20 cellular contexts compared by ENCODE assay signal in genomic region chr4:41161355-41161754, GRCh38. TPM values are rescaled to one million over a fixed set of nuclear protein-coding genes. Genes with fewer than 3 reads are reported as not detected.
A peak's percentile ranks its signal among the peaks of the same experiment; 100 is the strongest.
DNase-seq lines count a peak whose midpoint lies in the region; FAIRE-seq and TF ChIP-seq lines count a peak whose summit lies in the region.
"Had no signal": no experiment of that assay in that cellular context is flagged by ENCODE, and none has a peak within 500 bp of the region (broad histone marks: within the 10 kb centered on the region; RNA-seq: fewer than 3 reads in every experiment).

No MANE protein-coding gene starts in this region.

- FAIRE-seq in astrocyte (lab: Jason Lieb, UNC) (no peak), keratinocyte (lab: Jason Lieb, UNC) (no peak)
- FAIRE-seq: GM12878, GM19239 had no signal

- peaks cover 24% of the 10 kb centered on the region for H3F3A ChIP-seq in smooth muscle cell (ENCODE audit: low read depth)

- H3K27me3 Mint-ChIP-seq in MCF 10A (ENCODE audit: insufficient read depth, unreplicated experiment) (no peaks in the 10 kb centered on the region), astrocyte (ENCODE audit: low read depth, unreplicated experiment) (no peaks in the 10 kb centered on the region)

- peaks cover 55% of the 10 kb centered on the region for H3K4me1 Mint-ChIP-seq in MCF 10A (ENCODE audit: insufficient read depth, unreplicated experiment)
- H3K4me1 Mint-ChIP-seq in astrocyte (ENCODE audit: low read depth, unreplicated experiment): peaks cover 60% of the 10 kb centered on the region
- H3K4me1 Mint-ChIP-seq: CD4-positive, CD25-positive, alpha-beta regulatory T cell had no signal

- POLR2A ChIA-PET in MCF 10A (lab: Yijun Ruan, JAX): interaction anchor here (0.7 to 11.3 kb wide), 11 partner anchors 12 to 168 kb away, joined by 3 to 163 read pairs (median 46); partner anchors contain the start of gene APBB2

- CTCF ChIA-PET in MCF 10A (lab: Yijun Ruan, JAX): interaction anchor here (0.6 to 2.1 kb wide), 11 partner anchors 13 to 237 kb away, joined by 3 to 13 read pairs (median 4); no protein-coding TSS in a partner anchor

- H2AFZ ChIP-seq in astrocyte (ENCODE audit: low read depth, low read length): no peak overlapping the region
- H2AFZ ChIP-seq in keratinocyte (ENCODE audit: control insufficient read depth, low read length): no peak overlapping the region
- H2AFZ ChIP-seq in smooth muscle cell (ENCODE audit: low read depth): no peak overlapping the region

- H3K4me2 ChIP-seq in astrocyte (ENCODE audit: low read length): peak overlapping the region; percentile 66
- H3K4me2 ChIP-seq in keratinocyte (ENCODE audit: control insufficient read depth, extremely low read depth, insufficient read depth, low read depth, low read length): peak overlapping the region; percentile 45
- H3K4me2 ChIP-seq in smooth muscle cell: peak overlapping the region; percentile 34

- intact Hi-C loops in MCF 10A (cut with micrococcal nuclease): loop anchor here (2.0 kb wide), 2 partner anchors 15 to 19 kb away; no protein-coding TSS in a partner anchor
- intact Hi-C loops in breast epithelium (cut with DNase I; ENCODE audit: low total_unique reads): no loop called here

- dilution Hi-C loops in keratinocyte (cut with MboI; ENCODE audit: extremely low pct_ligation_motif_present, low sequenced_read_pairs): no loop called here

- H3K9me3 Mint-ChIP-seq in MCF 10A (ENCODE audit: unreplicated experiment): peaks cover 7% of the 10 kb centered on the region
- peaks cover 4% of the 10 kb centered on the region for H3K9me3 Mint-ChIP-seq in astrocyte (ENCODE audit: unreplicated experiment)

- H3K27ac ChIP-seq in breast epithelium: no peak overlapping the region
- peak overlapping the region; percentile 82 for H3K27ac ChIP-seq in astrocyte (ENCODE audit: low read depth, low read length)
- H3K27ac ChIP-seq in keratinocyte (ENCODE audit: control insufficient read depth, insufficient read depth, low read length): peak overlapping the region; percentile 71
- H3K27ac ChIP-seq in smooth muscle cell (ENCODE audit: low read depth): peak overlapping the region; percentile 99

- H3K79me2 ChIP-seq in astrocyte (ENCODE audit: insufficient read depth, low read length) (peaks cover 75% of the 10 kb centered on the region), keratinocyte (ENCODE audit: control insufficient read depth, insufficient read depth, low read length) (peaks cover 53% of the 10 kb centered on the region), smooth muscle cell (ENCODE audit: low read depth) (peaks cover 76% of the 10 kb centered on the region)

- no peaks in the 10 kb centered on the region for H3K9me1 ChIP-seq in keratinocyte (ENCODE audit: control insufficient read depth, extremely low read depth, insufficient read depth, low read length)

- H3K9ac ChIP-seq in astrocyte (ENCODE audit: low read length) (peak overlapping the region; percentile 52), keratinocyte (ENCODE audit: control insufficient read depth, extremely low read depth, insufficient read depth, low read length) (peak overlapping the region; percentile 33), smooth muscle cell (ENCODE audit: low read depth) (no peak overlapping the region)

- H4K20me1 ChIP-seq in astrocyte (ENCODE audit: insufficient read depth, low read length) (peaks cover 10% of the 10 kb centered on the region), keratinocyte (ENCODE audit: control insufficient read depth, extremely low read depth, insufficient read depth, low read length) (no peaks in the 10 kb centered on the region), smooth muscle cell (ENCODE audit: low read depth) (peaks cover 15% of the 10 kb centered on the region)

- DNase-seq in MCF 10A (ENCODE audit: unreplicated experiment): no peak
- DNase-seq in breast epithelium (ENCODE audit: low spot score in 2 of 2): no peak
- DNase-seq in astrocyte (ENCODE audit: low read depth): no peak
- no peak for DNase-seq in keratinocyte (ENCODE audit: low read depth, low spot score)
- DNase-seq in smooth muscle cell (lab: John Stamatoyannopoulos, UW; ENCODE audit: unreplicated experiment): no peak
- DNase-seq in activated CD4-positive, CD25-positive, alpha-beta regulatory T cell (lab: John Stamatoyannopoulos, UW): no peak
- no peak for DNase-seq in NCI-H2196 treated with DMSO at 0.1 percent for 48 hours (lab: John Stamatoyannopoulos, UW; ENCODE audit: unreplicated experiment)
- no peak for DNase-seq in LoVo (ENCODE audit: low spot score)
- DNase-seq: 8988T; BE2C; CD4-positive, CD25-positive, alpha-beta regulatory T cell; GOT3; KBM-7; MV-4-11; NCI-H1694 treated with DMSO at 0.1 percent for 48 hours; NCI-H345; NCI-H524 treated with DMSO at 0.1 percent for 48 hours had no signal

- TF ChIP-seq POLR2A in breast epithelium (IDR thresholded peaks at IDR 0.05): no peak

- H3K27me3 ChIP-seq in breast epithelium (no peaks in the 10 kb centered on the region), astrocyte (ENCODE audit: insufficient read depth, low read length) (no peaks in the 10 kb centered on the region), keratinocyte (ENCODE audit: control insufficient read depth, extremely low read depth, insufficient read depth, low read length) (no peaks in the 10 kb centered on the region), smooth muscle cell (ENCODE audit: low read depth) (no peaks in the 10 kb centered on the region)
- H3K27me3 ChIP-seq: BE2C, SJSA1 had no signal

- no peak overlapping the region for H3K4me3 ChIP-seq in breast epithelium
- H3K4me3 ChIP-seq in astrocyte (ENCODE audit: insufficient read depth, low read depth, low read length): no peak overlapping the region
- peak overlapping the region in 1 of 3 experiments; percentile 9 for H3K4me3 ChIP-seq in keratinocyte (ENCODE audit: control insufficient read depth in 2 of 3, extremely low read depth in 1 of 3, insufficient read depth in 2 of 3, low read depth in 1 of 3, low read length in 3 of 3)
- no peak overlapping the region for H3K4me3 ChIP-seq in smooth muscle cell
- H3K4me3 ChIP-seq: GM12878, SJSA1 had no signal

- no peaks in the 10 kb centered on the region for H3K36me3 ChIP-seq in breast epithelium
- H3K36me3 ChIP-seq in astrocyte (ENCODE audit: insufficient read depth, low read length): no peaks in the 10 kb centered on the region
- peaks cover 0 to 7% of the 10 kb centered on the region in 2 experiments for H3K36me3 ChIP-seq in keratinocyte (ENCODE audit: control insufficient read depth in 2 of 2, extremely low read depth in 1 of 2, insufficient read depth in 2 of 2, low read length in 2 of 2)
- no peaks in the 10 kb centered on the region for H3K36me3 ChIP-seq in smooth muscle cell (ENCODE audit: low read depth)
- H3K36me3 ChIP-seq: BE2C, SJSA1 had no signal

- H3K27ac Mint-ChIP-seq in MCF 10A (ENCODE audit: low read depth, unreplicated experiment): peak overlapping the region; percentile 94
- H3K27ac Mint-ChIP-seq in astrocyte (ENCODE audit: unreplicated experiment): peak overlapping the region; percentile 99
- H3K27ac Mint-ChIP-seq: CD4-positive, CD25-positive, alpha-beta regulatory T cell had no signal

- H3K9me3 ChIP-seq in breast epithelium (no peaks in the 10 kb centered on the region), astrocyte (ENCODE audit: insufficient read depth, low read depth, low read length) (no peaks in the 10 kb centered on the region), keratinocyte (ENCODE audit: control insufficient read depth, low read depth, low read length) (no peaks in the 10 kb centered on the region), smooth muscle cell (replicated peaks; ENCODE audit: low read depth) (no peaks in the 10 kb centered on the region)
- H3K9me3 ChIP-seq: BE2C, SJSA1 had no signal

- TF ChIP-seq CTCF in MCF 10A (IDR thresholded peaks at IDR 0.05; ENCODE audit: unreplicated experiment) (no peak), breast epithelium (IDR thresholded peaks at IDR 0.05) (no peak), astrocyte (IDR thresholded peaks at IDR 0.05; ENCODE audit: insufficient read depth, low read depth, low read length) (no peak), keratinocyte (optimal IDR thresholded peaks at IDR 0.05 in 1 of 3, IDR thresholded peaks at IDR 0.05 in 1 of 3, conservative IDR thresholded peaks at IDR 0.05 in 1 of 3; ENCODE audit: extremely low read depth in 1 of 3, insufficient read depth in 2 of 3, low read length in 3 of 3) (no peak), smooth muscle cell (IDR thresholded peaks at IDR 0.05; ENCODE audit: borderline replicate concordance, insufficient read depth, poor library complexity, severe bottlenecking) (no peak)

- H3K4me1 ChIP-seq in breast epithelium: no peaks in the 10 kb centered on the region
- H3K4me1 ChIP-seq in astrocyte (ENCODE audit: insufficient read depth, low read length): peaks cover 41% of the 10 kb centered on the region
- peaks cover 61% of the 10 kb centered on the region for H3K4me1 ChIP-seq in keratinocyte (ENCODE audit: control insufficient read depth, extremely low read depth, insufficient read depth, low read length)
- H3K4me1 ChIP-seq in smooth muscle cell (ENCODE audit: low read depth): no peaks in the 10 kb centered on the region
- H3K4me1 ChIP-seq: BE2C had no signal

- H3K4me3 Mint-ChIP-seq in MCF 10A (ENCODE audit: unreplicated experiment) (no peak overlapping the region), astrocyte (ENCODE audit: unreplicated experiment) (no peak overlapping the region)
- H3K4me3 Mint-ChIP-seq: CD4-positive, CD25-positive, alpha-beta regulatory T cell had no signal

- BruUV-seq in MCF 10A (replicated peaks; lab: Mats Ljungman, UMichigan): no TSS peak

- H3K36me3 Mint-ChIP-seq in MCF 10A (ENCODE audit: insufficient read depth, unreplicated experiment) (peaks cover 52% of the 10 kb centered on the region), astrocyte (ENCODE audit: low read depth, unreplicated experiment) (peaks cover 15% of the 10 kb centered on the region)
- H3K36me3 Mint-ChIP-seq: CD4-positive, CD25-positive, alpha-beta regulatory T cell had no signal

- 100% methylated on average over 3 of the region's 3 CpGs for WGBS in smooth muscle cell (ENCODE audit: low lambda C conversion rate)

RNA-seq across cellular contexts. Expression of gene APBB2, which starts 53.0 kb away (rescaled TPM):
- total RNA-seq in MCF 10A (2022) (159 and 201 TPM in 2 replicates), breast epithelium (100 to 1,000 TPM in 2 of 3 donors, 10 to 100 TPM in 1; 87.4 to 192 (median 153) TPM), astrocyte (172 and 173 TPM in 2 replicates), smooth muscle cell (60.9 and 83.9 TPM in 2 replicates)
- polyA plus RNA-seq in keratinocyte (47.0 to 68.3 TPM (median 57.3 TPM) in 3 replicates), smooth muscle cell (22.1 and 32.7 TPM in 2 replicates)
- 23.0 TPM for polyA plus RNA-seq in keratinocyte (2011; ENCODE audit: low read depth)
- polyA plus RNA-seq in keratinocyte (2011; cell fraction: cytosol; rRNA removed): 50.7 and 53.2 TPM in 2 replicates
- polyA plus RNA-seq in keratinocyte (2011; cell fraction: nucleus; rRNA removed): 104 and 115 TPM in 2 replicates
- polyA plus RNA-seq in keratinocyte (2012; ENCODE audit: low replicate concordance): 13.7 and 37.4 TPM in 2 replicates
- 88.0 to 138 TPM (median 97.6 TPM) in 3 replicates for polyA minus RNA-seq in keratinocyte
- 40.5 TPM for polyA minus RNA-seq in keratinocyte (2011; cell fraction: cytosol; rRNA and poly(A)+ RNA removed)
- polyA minus RNA-seq in keratinocyte (2011; cell fraction: nucleus; rRNA and poly(A)+ RNA removed): 67.3 and 155 TPM in 2 replicates
- total RNA-seq: CD4-positive, CD25-positive, alpha-beta regulatory T cell had no signal
- polyA plus RNA-seq: CD4-positive, CD25-positive, alpha-beta regulatory T cell had no signal

Comparison
In these comparisons a context has a peak if more than half of its experiments do, and no peak if none do; other contexts are left out.
1. H3K27ac ChIP-seq: peak in astrocyte (single experiment), keratinocyte (single experiment) and smooth muscle cell (single experiment); none in breast epithelium (0 of 2).
2. Peak in every context shown above with its lines, with median percentiles within 50 percentile points of each other: H3K4me2 ChIP-seq.